25 cellular contexts compared by ENCODE assay signal in genomic region chr11:91366186-91366585, GRCh38.
DNase-seq lines count a peak whose midpoint lies in the region; ATAC-seq and TF ChIP-seq lines count a peak whose summit lies in the region.
"Had no signal": no experiment of that assay in that cellular context is flagged by ENCODE, and none has a peak within 500 bp of the region (broad histone marks: within the 10 kb centered on the region; RNA-seq: fewer than 3 reads in every experiment).

No MANE protein-coding gene starts in this region.

- H3K9me3 Mint-ChIP-seq in WTC11 = no peaks in the 10 kb centered on the region
- H3K9me3 Mint-ChIP-seq in CD8-positive, alpha-beta memory T cell = peaks cover 7 to 39% (median 14%) of the 10 kb centered on the region in 5 donors

- no peaks in the 10 kb centered on the region for H3K9me3 ChIP-seq in gastroesophageal sphincter
- no peaks in the 10 kb centered on the region for H3K9me3 ChIP-seq in CD8-positive, alpha-beta memory T cell (ENCODE audit: low read length)
- H3K9me3 ChIP-seq: A549, BLaER1 had no signal

- CTCF ChIA-PET in WTC11 (lab: Charles Lee) = no interaction called here
- CTCF ChIA-PET in CD8-positive, alpha-beta memory T cell (lab: Charles Lee) = no interaction called here

- no peak overlapping the region for H3K4me3 Mint-ChIP-seq in WTC11
- H3K4me3 Mint-ChIP-seq in CD8-positive, alpha-beta memory T cell = no peak overlapping the region
- H3K4me3 Mint-ChIP-seq: CD14-positive monocyte; CD4-positive, alpha-beta memory T cell; HFFc6 had no signal

- H3K4me3 ChIP-seq in gastroesophageal sphincter = no peak overlapping the region
- no peak overlapping the region for H3K4me3 ChIP-seq in CD8-positive, alpha-beta memory T cell (ENCODE audit: low read length)
- H3K4me3 ChIP-seq: A549, BLaER1, GM12878 had no signal

- H3K4me1 Mint-ChIP-seq in WTC11 = peaks cover 2% of the 10 kb centered on the region; the same call in 1 of the 2 replicates
- H3K4me1 Mint-ChIP-seq in CD8-positive, alpha-beta memory T cell = no peaks in the 10 kb centered on the region
- H3K4me1 Mint-ChIP-seq: CD14-positive monocyte; CD4-positive, alpha-beta memory T cell had no signal

- peaks cover 0 to 19% (median 0%) of the 10 kb centered on the region in 3 donors for H3K4me1 ChIP-seq in gastroesophageal sphincter
- H3K4me1 ChIP-seq in CD8-positive, alpha-beta memory T cell (ENCODE audit: insufficient read depth, low read length) = no peaks in the 10 kb centered on the region
- H3K4me1 ChIP-seq: A549, BLaER1 had no signal

- ATAC-seq in WTC11 = no peak
- peak; percentile 31 for ATAC-seq in gastroesophageal sphincter
- no peak for ATAC-seq in HG02588 (IDR thresholded peaks at IDR 0.05; ENCODE audit: unreplicated experiment)
- no peak for ATAC-seq in GM21737 (IDR thresholded peaks at IDR 0.05; ENCODE audit: unreplicated experiment)
- ATAC-seq: A549, GM12878, HCT116 had no signal

- TF ChIP-seq CTCF in WTC11 (IDR thresholded peaks at IDR 0.05) = no peak
- no peak for TF ChIP-seq CTCF in gastroesophageal sphincter (IDR thresholded peaks at IDR 0.05)

- DNase-seq in Ammon's horn (ENCODE audit: low spot score) (peak; percentile 11), WTC11 (ENCODE audit: low spot score) (no peak), occipital lobe (lab: John Stamatoyannopoulos, UW) (peak; percentile 26)
- no peak for DNase-seq in effector CD8-positive, alpha-beta T cell (lab: John Stamatoyannopoulos, UW)
- no peak for DNase-seq in CD8-positive, alpha-beta memory T cell
- DNase-seq: AML-193; Calu3; CD4-positive, alpha-beta memory T cell; DMS 273 treated with DMSO at 0.1 percent for 48 hours; DMS53; DND-41; EL; GOT3; H7; HFFc6; IMR-90 had no signal

- WGBS in gastroesophageal sphincter (ENCODE audit: low coverage in 1 of 2), 2 donors = 22 to 32% methylated on average over 5 of the region's 5 CpGs

- H3K36me3 ChIP-seq in gastroesophageal sphincter = no peaks in the 10 kb centered on the region
- H3K36me3 ChIP-seq in CD8-positive, alpha-beta memory T cell (ENCODE audit: insufficient read depth, low read length) = no peaks in the 10 kb centered on the region
- H3K36me3 ChIP-seq: BLaER1 had no signal

- POLR2A ChIA-PET in WTC11 (lab: Charles Lee) = no interaction called here
- POLR2A ChIA-PET in CD8-positive, alpha-beta memory T cell (lab: Charles Lee) = no interaction called here

- peak overlapping the region; percentile 50 to 74 (median 70) for H3K27ac ChIP-seq in gastroesophageal sphincter
- H3K27ac ChIP-seq in CD8-positive, alpha-beta memory T cell (ENCODE audit: low read depth, low read length) = no peak overlapping the region
- H3K27ac ChIP-seq: 22Rv1, A549, BLaER1 had no signal

- H3K36me3 Mint-ChIP-seq in WTC11 = no peaks in the 10 kb centered on the region
- H3K36me3 Mint-ChIP-seq in CD8-positive, alpha-beta memory T cell = no peaks in the 10 kb centered on the region
- H3K36me3 Mint-ChIP-seq: CD14-positive monocyte; CD4-positive, alpha-beta memory T cell had no signal

- TF ChIP-seq POLR2A in gastroesophageal sphincter (IDR thresholded peaks at IDR 0.05) = no peak

- no peaks in the 10 kb centered on the region for H3K27me3 Mint-ChIP-seq in WTC11 (ENCODE audit: low read depth)
- no peaks in the 10 kb centered on the region for H3K27me3 Mint-ChIP-seq in CD8-positive, alpha-beta memory T cell
- H3K27me3 Mint-ChIP-seq: CD4-positive, alpha-beta memory T cell had no signal

- no peaks in the 10 kb centered on the region for H3K27me3 ChIP-seq in gastroesophageal sphincter
- no peaks in the 10 kb centered on the region for H3K27me3 ChIP-seq in CD8-positive, alpha-beta memory T cell (ENCODE audit: insufficient read depth, low read length, poor library complexity, severe bottlenecking)
- H3K27me3 ChIP-seq: BLaER1 had no signal

- no peak for TF ChIP-seq EP300 in gastroesophageal sphincter (IDR thresholded peaks at IDR 0.05)

- H3K27ac Mint-ChIP-seq in WTC11 = 0 out of 2 replicates have a peak overlapping the region, but pooled peaks have one; percentile 37
- H3K27ac Mint-ChIP-seq in CD8-positive, alpha-beta memory T cell = no peak overlapping the region
- H3K27ac Mint-ChIP-seq: CD14-positive monocyte; CD4-positive, alpha-beta memory T cell; HFFc6 had no signal

TF ChIP-seq in WTC11, 78 proteins besides CTCF, POLR2A, EP300 and RAD21:
- TF ChIP-seq ZNF416 (CRISPR knock-in tag; IDR thresholded peaks at IDR 0.05) (no peak), OVOL2 (CRISPR knock-in tag; IDR thresholded peaks at IDR 0.05; ENCODE audit: borderline replicate concordance) (no peak), MLX (CRISPR knock-in tag; IDR thresholded peaks at IDR 0.05) (no peak), ZNF121 (CRISPR knock-in tag; IDR thresholded peaks at IDR 0.05) (no peak), CDX4 (CRISPR knock-in tag; IDR thresholded peaks at IDR 0.05; ENCODE audit: borderline replicate concordance) (no peak), CBFB (CRISPR knock-in tag; IDR thresholded peaks at IDR 0.05; ENCODE audit: low read depth) (no peak), SMAD3 (CRISPR knock-in tag; IDR thresholded peaks at IDR 0.05; ENCODE audit: borderline replicate concordance) (no peak), ELF4 (CRISPR knock-in tag; IDR thresholded peaks at IDR 0.05; ENCODE audit: low read depth) (no peak), NR1H2 (CRISPR knock-in tag; IDR thresholded peaks at IDR 0.05) (no peak), AR (CRISPR knock-in tag; IDR thresholded peaks at IDR 0.05) (no peak), TEAD4 (CRISPR knock-in tag; IDR thresholded peaks at IDR 0.05) (no peak), TEAD1 (CRISPR knock-in tag; IDR thresholded peaks at IDR 0.05) (no peak), ETV6 (CRISPR knock-in tag; IDR thresholded peaks at IDR 0.05) (no peak), JAZF1 (CRISPR knock-in tag; IDR thresholded peaks at IDR 0.05) (no peak), HMGA2 (CRISPR knock-in tag; IDR thresholded peaks at IDR 0.05) (no peak), ZSCAN18 (CRISPR knock-in tag; IDR thresholded peaks at IDR 0.05) (no peak)

Comparison
In these comparisons a context has a peak if more than half of its experiments do, and no peak if none do; other contexts are left out.
1. DNase-seq: peak in Ammon's horn (single experiment) and occipital lobe (single experiment); none in WTC11 (single experiment), effector CD8-positive, alpha-beta T cell (single experiment) and CD8-positive, alpha-beta memory T cell (0 of 5).